In genomic region chr3:195268608-195269309, GRCh38 we compare ENCODE assay signal across 12 cellular contexts. TPM values are rescaled to one million over a fixed set of nuclear protein-coding genes. Genes with fewer than 3 reads are reported as not detected.
DNase-seq lines count a peak whose midpoint lies in the region; TF ChIP-seq lines count a peak whose summit lies in the region.
"Had no signal": no experiment of that assay in that cellular context is flagged by ENCODE, and none has a peak within 500 bp of the region (broad histone marks: within the 10 kb centered on the region; RNA-seq: fewer than 3 reads in every experiment).

No MANE protein-coding gene starts in this region.

- H3K9me3 Mint-ChIP-seq in T-helper 2 cell treated with Interferon-gamma antibody and Interleukin-4, amounts not matched to agents 5 μg/mL and 100 μg/mL, for 36 hours, result no peaks in the 10 kb centered on the region
- H3K9me3 Mint-ChIP-seq in brain (peaks cover 0 to 2% (median 0%) of the 10 kb centered on the region in 5 experiments), nephron progenitor cell (no peaks in the 10 kb centered on the region)

- no peak overlapping the region for H3K9ac ChIP-seq in KMS-11

- no peaks in the 10 kb centered on the region for H3K36me3 ChIP-seq in KMS-11 (ENCODE audit: insufficient read depth)

- no peak for TF ChIP-seq CTCF in KMS-11 (conservative IDR thresholded peaks at IDR 0.05; ENCODE audit: low read depth, low read length)
- no peak for TF ChIP-seq CTCF in brain (conservative IDR thresholded peaks at IDR 0.05)
- no peak for TF ChIP-seq CTCF in nephron progenitor cell (IDR thresholded peaks at IDR 0.05)

- no peak overlapping the region for H3K4me3 ChIP-seq in KMS-11 (IDR thresholded peaks at IDR 0.05; ENCODE audit: insufficient read depth, low read depth, low read length)
- H3K4me3 ChIP-seq: smooth muscle cell had no signal

- peaks cover 31% of the 10 kb centered on the region for H3K4me1 Mint-ChIP-seq in T-helper 2 cell treated with Interferon-gamma antibody and Interleukin-4, amounts not matched to agents 5 μg/mL and 100 μg/mL, for 36 hours (ENCODE audit: low read depth)
- H3K4me1 Mint-ChIP-seq in brain (peaks cover 26% of the 10 kb centered on the region), nephron progenitor cell (peaks cover 43% of the 10 kb centered on the region)

- H3K4me3 Mint-ChIP-seq in T-helper 2 cell treated with Interferon-gamma antibody and Interleukin-4, amounts not matched to agents 5 μg/mL and 100 μg/mL, for 36 hours, result peak overlapping the region; percentile 9
- peak overlapping the region; percentile 53 to 95 (median 93) for H3K4me3 Mint-ChIP-seq in brain
- H3K4me3 Mint-ChIP-seq in nephron progenitor cell, result peak overlapping the region; percentile 90

- H3K4me2 ChIP-seq in KMS-11, result peak overlapping the region; percentile 90

- no peaks in the 10 kb centered on the region for H4K20me1 ChIP-seq in KMS-11 (ENCODE audit: insufficient read depth)

- H3K79me2 ChIP-seq in KMS-11 (ENCODE audit: insufficient read depth, low read depth), result no peaks in the 10 kb centered on the region; the same call in 1 of the 2 replicates

- no peaks in the 10 kb centered on the region for H3K27me3 Mint-ChIP-seq in T-helper 2 cell treated with Interferon-gamma antibody and Interleukin-4, amounts not matched to agents 5 μg/mL and 100 μg/mL, for 36 hours (ENCODE audit: low read depth)
- H3K27me3 Mint-ChIP-seq in brain (peaks cover 6% of the 10 kb centered on the region), nephron progenitor cell (ENCODE audit: low read depth, poor library complexity) (no peaks in the 10 kb centered on the region)

- H3K36me3 Mint-ChIP-seq in T-helper 2 cell treated with Interferon-gamma antibody and Interleukin-4, amounts not matched to agents 5 μg/mL and 100 μg/mL, for 36 hours (ENCODE audit: low read depth), result peaks cover 12% of the 10 kb centered on the region
- peaks cover 14% of the 10 kb centered on the region for H3K36me3 Mint-ChIP-seq in brain
- peaks cover 24% of the 10 kb centered on the region for H3K36me3 Mint-ChIP-seq in nephron progenitor cell (ENCODE audit: low read depth)

- H3K4me1 ChIP-seq in KMS-11 (ENCODE audit: low read depth, poor library complexity, severe bottlenecking), result peaks cover 14% of the 10 kb centered on the region

- no peak overlapping the region for H3K27ac ChIP-seq in KMS-11

- no peak overlapping the region for H2AFZ ChIP-seq in KMS-11 (ENCODE audit: low read depth)

- DNase-seq in T-helper 2 cell treated with Interferon-gamma antibody and Interleukin-4, amounts not matched to agents 5 μg/mL and 100 μg/mL, for 36 hours (ENCODE audit: low spot score), result no peak
- DNase-seq in T-helper 2 cell (no peak), nephron progenitor cell (no peak), NCI-H2081 treated with DMSO at 0.1 percent for 48 hours (lab: John Stamatoyannopoulos, UW) (no peak), cerebellar nuclear complex (lab: John Stamatoyannopoulos, UW) (no peak)
- DNase-seq in stimulated activated naive CD4-positive, alpha-beta T cell (lab: John Stamatoyannopoulos, UW), result no peak
- DNase-seq: effector memory CD4-positive, alpha-beta T cell; NCI-H2171 treated with DMSO at 0.1 percent for 48 hours; T-helper 9 cell had no signal

- no peak overlapping the region for H3K27ac Mint-ChIP-seq in T-helper 2 cell treated with Interferon-gamma antibody and Interleukin-4, amounts not matched to agents 5 μg/mL and 100 μg/mL, for 36 hours
- H3K27ac Mint-ChIP-seq in brain (peak overlapping the region in 3 of 5 experiments; percentile 3 to 31 (median 5)), nephron progenitor cell (no peak overlapping the region)

- H3K27me3 ChIP-seq in KMS-11 (ENCODE audit: insufficient read depth, low read depth), result no peaks in the 10 kb centered on the region

RNA-seq across cellular contexts. Expression of gene XXYLT1, which starts 2.2 kb away (rescaled TPM):
- 18.2 TPM for polyA plus RNA-seq in brain (ENCODE audit: insufficient read depth, low read depth, low replicate concordance)

Comparison
In these comparisons a context has a peak if more than half of its experiments do, and no peak if none do; other contexts are left out.
1. H3K27ac Mint-ChIP-seq: peak in brain (3 of 5); none in T-helper 2 cell treated with Interferon-gamma antibody and Interleukin-4, amounts not matched to agents 5 μg/mL and 100 μg/mL, for 36 hours (single experiment) and nephron progenitor cell (single experiment).
2. H3K4me3 Mint-ChIP-seq: peak in every context shown above with its lines; median percentile 93 in brain; 90 in nephron progenitor cell; 9 in T-helper 2 cell treated with Interferon-gamma antibody and Interleukin-4, amounts not matched to agents 5 μg/mL and 100 μg/mL, for 36 hours.